In the genomic region with DNA sequence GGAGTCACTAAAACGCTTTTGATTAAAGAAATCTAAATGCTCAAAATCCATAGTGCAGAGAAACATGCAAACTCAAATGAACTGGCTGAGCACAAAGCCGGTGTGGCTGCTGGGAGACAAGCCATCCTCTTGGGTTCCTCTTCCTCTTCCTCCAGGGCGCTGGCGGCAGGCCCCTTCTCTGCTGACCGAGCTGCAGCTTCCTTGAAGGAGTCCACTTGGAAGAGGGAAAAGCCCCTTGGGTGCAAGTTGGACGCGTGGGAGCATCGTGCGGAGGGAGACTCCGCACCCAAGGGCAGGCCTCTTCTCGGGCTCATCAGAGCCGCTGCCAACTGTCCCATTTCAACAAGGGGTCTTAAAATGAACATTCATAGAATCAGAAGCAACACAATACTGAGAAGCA, we compare ENCODE assay signal across 20 cellular contexts. TPM values are rescaled to one million over a fixed set of nuclear protein-coding genes. Genes with fewer than 3 reads are reported as not detected.
A peak's percentile ranks its signal among the peaks of the same experiment; 100 is the strongest.
DNase-seq lines count a peak whose midpoint lies in the region; ATAC-seq and TF ChIP-seq lines count a peak whose summit lies in the region.
"Had no signal": no experiment of that assay in that cellular context is flagged by ENCODE, and none has a peak within 500 bp of the region (broad histone marks: within the 10 kb centered on the region; RNA-seq: fewer than 3 reads in every experiment).

No MANE protein-coding gene starts in this region.

- no peaks in the 10 kb centered on the region for H3K27me3 Mint-ChIP-seq in progenitor cell of endocrine pancreas
- H3K27me3 Mint-ChIP-seq: CD4-positive, alpha-beta memory T cell had no signal

- peaks cover 44% of the 10 kb centered on the region for H3K36me3 Mint-ChIP-seq in progenitor cell of endocrine pancreas (ENCODE audit: insufficient read depth)

- H3K4me3 Mint-ChIP-seq in progenitor cell of endocrine pancreas (ENCODE audit: low read depth) = no peak overlapping the region
- H3K4me3 Mint-ChIP-seq: CD4-positive, alpha-beta memory T cell; H9 had no signal

- no peaks in the 10 kb centered on the region for H4K20me1 ChIP-seq in OCI-LY7 (ENCODE audit: insufficient read depth, low read length)

- no peak overlapping the region for H3K4me2 ChIP-seq in OCI-LY7 (ENCODE audit: low read length)
- H3K4me2 ChIP-seq: BLaER1 had no signal

- no peaks in the 10 kb centered on the region for H3K9me2 ChIP-seq in OCI-LY7 (ENCODE audit: insufficient read depth, low read length)

- peak; percentile 54 for DNase-seq in Right ventricle myocardium inferior (ENCODE audit: missing footprints)
- DNase-seq in cardiac septum (ENCODE audit: low spot score) = no peak
- DNase-seq in OCI-LY7 (ENCODE audit: low spot score) = no peak
- peak; percentile 29 for DNase-seq in left ventricle myocardium superior
- DNase-seq in progenitor cell of endocrine pancreas (ENCODE audit: low spot score, unreplicated experiment) = no peak
- no peak for DNase-seq in sigmoid colon
- no peak for DNase-seq in RPMI8226
- DNase-seq: CD4-positive, alpha-beta memory T cell; GF-D8; H9; MM.1S; NCI-H1092; NCI-H2081 treated with DMSO at 0.1 percent for 48 hours; NCI-H748 treated with DMSO at 0.1 percent for 48 hours; NK-92 treated with Interleukin-12 subunit alpha and Interleukin-12 subunit beta, amount 100 ng/mL, for 24 hours; SHP77 treated with DMSO at 0.1 percent for 48 hours had no signal

- intact Hi-C loops in Right ventricle myocardium inferior (cut with DNase I) = no loop called here
- intact Hi-C loops in cardiac septum (cut with DNase I) = no loop called here
- intact Hi-C loops in OCI-LY7 (cut with micrococcal nuclease; ENCODE audit: unreplicated experiment) = no loop called here
- intact Hi-C loops in left ventricle myocardium superior (cut with micrococcal nuclease) = no loop called here
- intact Hi-C loops in sigmoid colon (cut with DNase I) = no loop called here

- H3K27ac ChIP-seq in OCI-LY7 (ENCODE audit: low read depth, low read length, poor library complexity, severe bottlenecking) (no peak overlapping the region), sigmoid colon (no peak overlapping the region)
- H3K27ac ChIP-seq: BLaER1 had no signal

- no peak overlapping the region for H2AFZ ChIP-seq in OCI-LY7 (ENCODE audit: low read length)

- H3K27ac Mint-ChIP-seq in progenitor cell of endocrine pancreas = peak overlapping the region; percentile 45
- H3K27ac Mint-ChIP-seq: H9 had no signal

- peaks cover 1% of the 10 kb centered on the region for H3K4me1 Mint-ChIP-seq in progenitor cell of endocrine pancreas (ENCODE audit: low read depth)
- H3K4me1 Mint-ChIP-seq: H9 had no signal

- TSS peak; percentile 30 for BruUV-seq in OCI-LY7 (replicated peaks; lab: Mats Ljungman, UMichigan)

- H3K36me3 ChIP-seq in OCI-LY7 (ENCODE audit: insufficient read depth, low read length) (peaks cover 96% of the 10 kb centered on the region), sigmoid colon (peaks cover 70 to 100% (median 87%) of the 10 kb centered on the region in 4 donors)

- no peak for TF ChIP-seq EP300 in sigmoid colon (IDR thresholded peaks at IDR 0.05)

- H3K4me1 ChIP-seq in OCI-LY7 (ENCODE audit: insufficient read depth, low read length, poor library complexity, severe bottlenecking) (no peaks in the 10 kb centered on the region), sigmoid colon (peaks cover 0 to 14% (median 0%) of the 10 kb centered on the region in 4 donors)
- H3K4me1 ChIP-seq: BLaER1 had no signal

- POLR2A ChIA-PET in OCI-LY7 (lab: Charles Lee) = interaction anchor here (0.8 kb wide), 2 partner anchors 14 to 26 kb away, joined by 3 read pairs; no protein-coding TSS in a partner anchor

- no peaks in the 10 kb centered on the region for H3K27me3 ChIP-seq in sigmoid colon
- H3K27me3 ChIP-seq: BLaER1 had no signal

- no peak for TF ChIP-seq POLR2A in sigmoid colon (IDR thresholded peaks at IDR 0.05)

- no peaks in the 10 kb centered on the region for H3K9me3 Mint-ChIP-seq in progenitor cell of endocrine pancreas (ENCODE audit: low read depth)
- H3K9me3 Mint-ChIP-seq: CD4-positive, alpha-beta memory T cell; H9 had no signal

- peaks cover 9% of the 10 kb centered on the region; the same call in 1 of the 2 replicates for H3K79me2 ChIP-seq in OCI-LY7 (ENCODE audit: insufficient read depth, low read depth, low read length)

- H3K4me3 ChIP-seq in OCI-LY7 (ENCODE audit: low read depth, low read length, poor library complexity, severe bottlenecking) = no peak overlapping the region
- no peak overlapping the region for H3K4me3 ChIP-seq in sigmoid colon
- H3K4me3 ChIP-seq: BLaER1 had no signal

- TF ChIP-seq CTCF in OCI-LY7 (conservative IDR thresholded peaks at IDR 0.05; ENCODE audit: low read length) = no peak
- no peak for TF ChIP-seq CTCF in progenitor cell of endocrine pancreas (IDR thresholded peaks at IDR 0.05; ENCODE audit: unreplicated experiment)
- no peak for TF ChIP-seq CTCF in sigmoid colon (IDR thresholded peaks at IDR 0.05)

- CTCF ChIA-PET in OCI-LY7 (lab: Charles Lee; ENCODE audit: unreplicated experiment) = no interaction called here

- ATAC-seq in Right ventricle myocardium inferior (no peak), left ventricle myocardium superior (no peak), HG03460 (IDR thresholded peaks at IDR 0.05; ENCODE audit: unreplicated experiment) (no peak)

- H3K9me3 ChIP-seq in OCI-LY7 (ENCODE audit: low read length) (no peaks in the 10 kb centered on the region), sigmoid colon (no peaks in the 10 kb centered on the region)
- H3K9me3 ChIP-seq: BLaER1 had no signal

- 92 to 93% methylated on average over 12 of the region's 12 CpGs for WGBS in sigmoid colon, 2 donors

RNA-seq across cellular contexts. Expression of a gene that starts 7.9 kb away (rescaled TPM):
- 49.4 TPM for total RNA-seq in Right ventricle myocardium inferior
- total RNA-seq in cardiac septum = 78.6 TPM
- 297 and 307 TPM in 2 replicates for total RNA-seq in OCI-LY7 (2014; rRNA removed; shearing (Covaris generic))
- total RNA-seq in OCI-LY7 (2022) = 213 and 238 TPM in 2 replicates
- total RNA-seq in left ventricle myocardium superior = 61.0 TPM
- 381 and 386 TPM in 2 replicates for total RNA-seq in progenitor cell of endocrine pancreas
- total RNA-seq in sigmoid colon = 100 to 1,000 TPM; 139 to 375 (median 173) TPM
- polyA plus RNA-seq in sigmoid colon = 10 to 100 TPM; 15.0 to 99.6 (median 16.2) TPM

RNA-seq across cellular contexts. Expression of a gene that starts 15.9 kb away (rescaled TPM):
- total RNA-seq in Right ventricle myocardium inferior = 140 TPM
- 127 TPM for total RNA-seq in cardiac septum
- total RNA-seq in OCI-LY7 (2014; rRNA removed; shearing (Covaris generic)) = 165 and 196 TPM in 2 replicates
- 116 and 143 TPM in 2 replicates for total RNA-seq in OCI-LY7 (2022)
- 155 TPM for total RNA-seq in left ventricle myocardium superior
- total RNA-seq in progenitor cell of endocrine pancreas = 104 and 109 TPM in 2 replicates
- 100 to 1,000 TPM; 133 to 235 (median 206) TPM for total RNA-seq in sigmoid colon
- polyA plus RNA-seq in sigmoid colon = 100 to 1,000 TPM; 155 to 216 (median 171) TPM

RNA-seq across cellular contexts. Expression of a gene that starts 16.2 kb away (rescaled TPM):
- total RNA-seq in Right ventricle myocardium inferior (265 TPM), cardiac septum (174 TPM), OCI-LY7 (2022) (145 and 172 TPM in 2 replicates), left ventricle myocardium superior (268 TPM), progenitor cell of endocrine pancreas (107 TPM in 2 replicates), sigmoid colon (100 to 1,000 TPM in 3 of 4 donors, 10 to 100 TPM in 1; 89.3 to 143 (median 124) TPM)
- total RNA-seq in OCI-LY7 (2014; rRNA removed; shearing (Covaris generic)) = 156 and 163 TPM in 2 replicates
- 100 to 1,000 TPM; 263 to 288 (median 271) TPM for polyA plus RNA-seq in sigmoid colon

RNA-seq across cellular contexts. Expression of a gene that starts 29.9 kb away (rescaled TPM):
- total RNA-seq in Right ventricle myocardium inferior = 3.0 TPM
- 1.8 TPM for total RNA-seq in cardiac septum
- total RNA-seq in OCI-LY7 (2014; rRNA removed; shearing (Covaris generic)) = not detected in 2 replicates
- not detected in 2 replicates for total RNA-seq in OCI-LY7 (2022)
- 2.1 TPM for total RNA-seq in left ventricle myocardium superior
- total RNA-seq in progenitor cell of endocrine pancreas = 15.1 and 18.1 TPM in 2 replicates
- 10 to 100 TPM; 10.0 to 23.0 (median 15.8) TPM for total RNA-seq in sigmoid colon
- 1 to 10 TPM in 2 of 3 donors, under 1 TPM in 1; 0.69 to 5.4 (median 3.8) TPM for polyA plus RNA-seq in sigmoid colon
- total RNA-seq: CD4-positive, alpha-beta memory T cell; LHCN-M2 had no signal
- polyA plus RNA-seq: CD4-positive, alpha-beta memory T cell had no signal

RNA-seq across cellular contexts. Expression of a gene that starts 32.9 kb away (rescaled TPM):
- total RNA-seq in Right ventricle myocardium inferior = 21.8 TPM
- 30.5 TPM for total RNA-seq in cardiac septum
- not detected in 2 replicates for total RNA-seq in OCI-LY7 (2014; rRNA removed; shearing (Covaris generic))
- total RNA-seq in OCI-LY7 (2022) = not detected in 2 replicates
- total RNA-seq in left ventricle myocardium superior = 16.8 TPM
- total RNA-seq in progenitor cell of endocrine pancreas = 24.3 and 25.0 TPM in 2 replicates
- 100 to 1,000 TPM in 3 of 4 donors, 10 to 100 TPM in 1; 78.8 to 234 (median 114) TPM for total RNA-seq in sigmoid colon
- 10 to 100 TPM in 2 of 3 donors, 1 to 10 TPM in 1; 2.8 to 26.2 (median 22.2) TPM for polyA plus RNA-seq in sigmoid colon
- total RNA-seq: NCI-H460 had no signal

Comparison
In these comparisons a context has a peak if more than half of its experiments do, and no peak if none do; other contexts are left out.
1. DNase-seq: peak in Right ventricle myocardium inferior (single experiment) and left ventricle myocardium superior (single experiment); none in cardiac septum (single experiment), OCI-LY7 (single experiment), progenitor cell of endocrine pancreas (single experiment), sigmoid colon (single experiment) and RPMI8226 (single experiment).